16 cellular contexts compared by ENCODE assay signal in the genomic region with DNA sequence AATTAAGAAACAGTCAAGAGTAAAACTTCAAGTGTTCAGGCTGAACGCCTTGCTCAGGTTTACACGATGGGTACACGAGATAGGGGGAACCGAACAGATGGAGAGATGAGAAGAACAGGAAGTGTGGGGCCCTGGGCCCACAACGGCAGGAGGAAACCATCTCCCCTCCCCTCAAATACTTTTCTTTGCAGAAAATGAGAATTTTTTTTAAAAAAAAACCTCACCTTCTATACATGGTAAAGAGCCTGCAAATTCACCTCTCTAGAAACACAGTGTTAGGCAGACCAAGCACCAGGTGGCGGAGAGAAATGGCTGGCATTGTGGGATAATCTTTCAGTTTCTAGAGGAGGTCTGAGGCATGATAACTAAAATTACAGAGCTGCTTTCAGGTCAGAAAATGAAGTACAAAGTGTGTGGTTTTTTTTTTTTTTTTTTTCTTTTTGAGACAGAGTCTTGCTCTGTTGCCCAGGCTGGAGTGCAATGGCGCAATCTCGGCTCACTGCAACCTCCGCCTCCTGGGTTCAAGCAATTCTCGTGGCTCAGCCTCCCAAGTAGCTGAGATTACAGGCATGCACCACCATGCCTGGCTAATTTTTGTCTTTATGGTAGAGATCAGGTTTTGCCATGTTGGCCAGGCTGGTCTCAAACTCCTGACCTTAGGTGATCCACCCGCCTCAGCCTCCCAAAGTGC. TPM values are rescaled to one million over a fixed set of nuclear protein-coding genes. Genes with fewer than 3 reads are reported as not detected.
DNase-seq lines count a peak whose midpoint lies in the region; ATAC-seq and TF ChIP-seq lines count a peak whose summit lies in the region.
"Not testable (repeated sequence)": the region's sequence is repeated elsewhere in the genome, so short reads cannot be mapped to it uniquely, and the experiment has no call there.
"Had no signal": no experiment of that assay in that cellular context is flagged by ENCODE, and none has a peak within 500 bp of the region (broad histone marks: within the 10 kb centered on the region; RNA-seq: fewer than 3 reads in every experiment).

No MANE protein-coding gene starts in this region.

- H3K27me3 Mint-ChIP-seq in CD8-positive, alpha-beta memory T cell; T-helper 2 cell treated with Interferon-gamma antibody and Interleukin-4, amounts not matched to agents 5 μg/mL and 100 μg/mL, for 36 hours (ENCODE audit: low read depth); activated CD8-positive, alpha-beta T cell treated with anti-CD3 and anti-CD28 coated beads, Interleukin-2, amount 10 ng/mL, durations not matched to agents 7 days and 5 days (ENCODE audit: low read depth); activated naive CD4-positive, alpha-beta T cell treated with anti-CD3 and anti-CD28 coated beads, Interleukin-2, amount 10 ng/mL, durations not matched to agents 7 days and 5 days: not testable (repeated sequence)

- not testable (repeated sequence) for TF ChIP-seq CTCF in spleen (IDR thresholded peaks at IDR 0.05 in 8 of 11, conservative IDR thresholded peaks at IDR 0.05 in 3 of 11)

- not testable (repeated sequence) for H3K9me3 Mint-ChIP-seq in CD8-positive, alpha-beta memory T cell; T-helper 2 cell treated with Interferon-gamma antibody and Interleukin-4, amounts not matched to agents 5 μg/mL and 100 μg/mL, for 36 hours; activated CD8-positive, alpha-beta T cell treated with anti-CD3 and anti-CD28 coated beads, Interleukin-2, amount 10 ng/mL, durations not matched to agents 7 days and 5 days (ENCODE audit: insufficient read depth); activated naive CD4-positive, alpha-beta T cell treated with anti-CD3 and anti-CD28 coated beads, Interleukin-2, amount 10 ng/mL, durations not matched to agents 7 days and 5 days

- not testable (repeated sequence) for H3K27ac ChIP-seq in CD8-positive, alpha-beta memory T cell (ENCODE audit: low read depth, low read length)
- peak overlapping the region in 5 of 8 donors; percentile 2 to 63 (median 57) for H3K27ac ChIP-seq in spleen

- intact Hi-C loops in spleen (cut with DNase I; ENCODE audit: low total_unique reads): not testable (repeated sequence)

- H3K27ac Mint-ChIP-seq in CD8-positive, alpha-beta memory T cell: peak overlapping the region in 7 of 8 donors; percentile 41 to 97 (median 89)
- peak overlapping the region; percentile 60 for H3K27ac Mint-ChIP-seq in T-helper 2 cell treated with Interferon-gamma antibody and Interleukin-4, amounts not matched to agents 5 μg/mL and 100 μg/mL, for 36 hours
- peak overlapping the region; percentile 76 for H3K27ac Mint-ChIP-seq in activated CD8-positive, alpha-beta T cell treated with anti-CD3 and anti-CD28 coated beads, Interleukin-2, amount 10 ng/mL, durations not matched to agents 7 days and 5 days
- H3K27ac Mint-ChIP-seq in activated naive CD4-positive, alpha-beta T cell treated with anti-CD3 and anti-CD28 coated beads, Interleukin-2, amount 10 ng/mL, durations not matched to agents 7 days and 5 days: peak overlapping the region; percentile 82

- not testable (repeated sequence) for H3K27me3 ChIP-seq in CD8-positive, alpha-beta memory T cell (ENCODE audit: insufficient read depth, low read length, poor library complexity, severe bottlenecking); spleen (replicated peaks in 1 of 7)

- not testable (repeated sequence) for H3K9me3 ChIP-seq in CD8-positive, alpha-beta memory T cell (ENCODE audit: low read length); spleen

- peak overlapping the region; percentile 10 for H3K4me3 ChIP-seq in CD8-positive, alpha-beta memory T cell (ENCODE audit: low read length)
- not testable (repeated sequence) for H3K4me3 ChIP-seq in spleen

- TF ChIP-seq POLR2A in spleen (IDR thresholded peaks at IDR 0.05): not testable (repeated sequence)

- peak; percentile 70 for ATAC-seq in activated CD8-positive, alpha-beta T cell treated with anti-CD3 and anti-CD28 coated beads, Interleukin-2, amount 10 ng/mL, durations not matched to agents 7 days and 5 days

- H3K36me3 Mint-ChIP-seq in CD8-positive, alpha-beta memory T cell: peaks cover 14 to 91% (median 29%) of the 10 kb centered on the region in 3 donors
- H3K36me3 Mint-ChIP-seq in T-helper 2 cell treated with Interferon-gamma antibody and Interleukin-4, amounts not matched to agents 5 μg/mL and 100 μg/mL, for 36 hours (ENCODE audit: low read depth): peaks cover 87% of the 10 kb centered on the region
- H3K36me3 Mint-ChIP-seq in activated CD8-positive, alpha-beta T cell treated with anti-CD3 and anti-CD28 coated beads, Interleukin-2, amount 10 ng/mL, durations not matched to agents 7 days and 5 days (ENCODE audit: low read depth): peaks cover 94% of the 10 kb centered on the region
- peaks cover 75% of the 10 kb centered on the region for H3K36me3 Mint-ChIP-seq in activated naive CD4-positive, alpha-beta T cell treated with anti-CD3 and anti-CD28 coated beads, Interleukin-2, amount 10 ng/mL, durations not matched to agents 7 days and 5 days

- peaks cover 94% of the 10 kb centered on the region for H3K4me1 ChIP-seq in CD8-positive, alpha-beta memory T cell (ENCODE audit: insufficient read depth, low read length)
- peaks cover 25 to 100% (median 51%) of the 10 kb centered on the region in 6 donors for H3K4me1 ChIP-seq in spleen

- peak in 2 of 5 donors; percentile 33 to 72 for DNase-seq in CD8-positive, alpha-beta memory T cell
- peak; percentile 27 to 35 for DNase-seq in Kasumi-1 (lab: John Stamatoyannopoulos, UW)
- DNase-seq in T-helper 2 cell treated with Interferon-gamma antibody and Interleukin-4, amounts not matched to agents 5 μg/mL and 100 μg/mL, for 36 hours (ENCODE audit: low spot score); spleen: not testable (repeated sequence)
- peak; percentile 57 for DNase-seq in activated CD8-positive, alpha-beta T cell treated with anti-CD3 and anti-CD28 coated beads, Interleukin-2, amount 10 ng/mL, durations not matched to agents 7 days and 5 days
- peak; percentile 70 for DNase-seq in activated naive CD4-positive, alpha-beta T cell treated with anti-CD3 and anti-CD28 coated beads, Interleukin-2, amount 10 ng/mL, durations not matched to agents 7 days and 5 days
- DNase-seq in effector CD8-positive, alpha-beta T cell (lab: John Stamatoyannopoulos, UW): peak; percentile 23

- peak overlapping the region; percentile 60 to 83 (median 75) for H3K4me3 Mint-ChIP-seq in CD8-positive, alpha-beta memory T cell
- H3K4me3 Mint-ChIP-seq in T-helper 2 cell treated with Interferon-gamma antibody and Interleukin-4, amounts not matched to agents 5 μg/mL and 100 μg/mL, for 36 hours: peak overlapping the region; percentile 70
- peak overlapping the region; percentile 37 for H3K4me3 Mint-ChIP-seq in activated CD8-positive, alpha-beta T cell treated with anti-CD3 and anti-CD28 coated beads, Interleukin-2, amount 10 ng/mL, durations not matched to agents 7 days and 5 days
- H3K4me3 Mint-ChIP-seq in activated naive CD4-positive, alpha-beta T cell treated with anti-CD3 and anti-CD28 coated beads, Interleukin-2, amount 10 ng/mL, durations not matched to agents 7 days and 5 days: peak overlapping the region; percentile 21

- CTCF ChIA-PET in CD8-positive, alpha-beta memory T cell (lab: Charles Lee): interaction anchor here (0.9 to 1.8 kb wide), 4 partner anchors 9 to 73 kb away, joined by 3 to 5 read pairs (median 3); no protein-coding TSS in a partner anchor
- CTCF ChIA-PET in activated CD8-positive, alpha-beta T cell treated with anti-CD3 and anti-CD28 coated beads, Interleukin-2, amount 10 ng/mL, durations not matched to agents 7 days and 5 days (lab: Charles Lee): interaction anchor here (1.0 to 5.0 kb wide), 11 partner anchors 9 to 458 kb away, joined by 3 to 41 read pairs (median 4); no protein-coding TSS in a partner anchor
- CTCF ChIA-PET in activated naive CD4-positive, alpha-beta T cell treated with anti-CD3 and anti-CD28 coated beads, Interleukin-2, amount 10 ng/mL, durations not matched to agents 7 days and 5 days (lab: Charles Lee): interaction anchor here (0.8 to 2.1 kb wide), 3 partner anchors 9 to 19 kb away, joined by 4 to 7 read pairs (median 6); no protein-coding TSS in a partner anchor

- POLR2A ChIA-PET in CD8-positive, alpha-beta memory T cell (lab: Charles Lee): interaction anchor here (0.7 kb wide), 1 partner anchor 15 kb away, joined by 3 read pairs; no protein-coding TSS in a partner anchor
- POLR2A ChIA-PET in activated CD8-positive, alpha-beta T cell treated with anti-CD3 and anti-CD28 coated beads, Interleukin-2, amount 10 ng/mL, durations not matched to agents 7 days and 5 days (lab: Charles Lee): interaction anchor here (0.7 to 2.4 kb wide), 7 partner anchors 9 to 429 kb away, joined by 3 to 12 read pairs (median 4); no protein-coding TSS in a partner anchor

- whole genome bisulfite sequencing in spleen, 5 donors: 49 to 54% (median 52%) methylated on average over 11 of the region's 11 CpGs

- H3K36me3 ChIP-seq in CD8-positive, alpha-beta memory T cell (ENCODE audit: insufficient read depth, low read length): peaks cover 58% of the 10 kb centered on the region
- H3K36me3 ChIP-seq in spleen: peaks cover 0 to 14% (median 0%) of the 10 kb centered on the region in 6 donors

- H3K4me1 Mint-ChIP-seq in CD8-positive, alpha-beta memory T cell: peaks cover 78 to 94% (median 90%) of the 10 kb centered on the region in 3 donors
- H3K4me1 Mint-ChIP-seq in T-helper 2 cell treated with Interferon-gamma antibody and Interleukin-4, amounts not matched to agents 5 μg/mL and 100 μg/mL, for 36 hours (ENCODE audit: low read depth): peaks cover 79% of the 10 kb centered on the region
- H3K4me1 Mint-ChIP-seq in activated CD8-positive, alpha-beta T cell treated with anti-CD3 and anti-CD28 coated beads, Interleukin-2, amount 10 ng/mL, durations not matched to agents 7 days and 5 days (ENCODE audit: low read depth): peaks cover 100% of the 10 kb centered on the region
- H3K4me1 Mint-ChIP-seq in activated naive CD4-positive, alpha-beta T cell treated with anti-CD3 and anti-CD28 coated beads, Interleukin-2, amount 10 ng/mL, durations not matched to agents 7 days and 5 days: peaks cover 89% of the 10 kb centered on the region

RNA-seq across cellular contexts. Expression of a gene that starts 8.4 kb away (rescaled TPM):
- total RNA-seq in CD8-positive, alpha-beta memory T cell: 1 to 10 TPM; 1.4 to 2.0 TPM
- 3.0 TPM for polyA plus RNA-seq in CD8-positive, alpha-beta memory T cell
- 1 to 10 TPM; 8.6 to 8.7 TPM for total RNA-seq in activated CD8-positive, alpha-beta T cell treated with anti-CD3 and anti-CD28 coated beads, Interleukin-2, amount 10 ng/mL, durations not matched to agents 7 days and 5 days
- total RNA-seq in spleen: 1 to 10 TPM; 1.5 to 4.2 (median 2.7) TPM
- polyA plus RNA-seq in spleen: under 1 TPM; 0.29 to 0.45 (median 0.35) TPM
- total RNA-seq: esophagus muscularis mucosa, H9, HT1080, left lobe of liver, renal cortical epithelial cell, tibial nerve had no signal
- polyA plus RNA-seq: pancreas had no signal

RNA-seq across cellular contexts. Expression of a gene that starts 43.0 kb away (rescaled TPM):
- under 1 TPM; 0.33 to 0.51 TPM for total RNA-seq in CD8-positive, alpha-beta memory T cell
- 0.01 TPM for polyA plus RNA-seq in CD8-positive, alpha-beta memory T cell
- under 1 TPM; 0.03 to 0.11 TPM for total RNA-seq in activated CD8-positive, alpha-beta T cell treated with anti-CD3 and anti-CD28 coated beads, Interleukin-2, amount 10 ng/mL, durations not matched to agents 7 days and 5 days
- total RNA-seq in spleen: under 1 TPM in 6 of 7 donors, not detected in 1; 0.06 to 0.28 (median 0.18) TPM
- polyA plus RNA-seq in spleen: under 1 TPM in 2 of 3 donors, not detected in 1; 0.02 to 0.13 TPM
- total RNA-seq: SK-MEL-5 had no signal

RNA-seq across cellular contexts. Expression of a gene that starts 50.9 kb away (rescaled TPM):
- 10 to 100 TPM; 41.8 to 53.2 TPM for total RNA-seq in CD8-positive, alpha-beta memory T cell
- polyA plus RNA-seq in CD8-positive, alpha-beta memory T cell: 103 TPM
- 100 to 1,000 TPM; 235 to 239 TPM for total RNA-seq in activated CD8-positive, alpha-beta T cell treated with anti-CD3 and anti-CD28 coated beads, Interleukin-2, amount 10 ng/mL, durations not matched to agents 7 days and 5 days
- 10 to 100 TPM; 24.3 to 40.3 (median 33.2) TPM for total RNA-seq in spleen
- 1 to 10 TPM; 3.1 to 8.7 (median 7.6) TPM for polyA plus RNA-seq in spleen
- total RNA-seq: H9, renal cortical epithelial cell had no signal

RNA-seq across cellular contexts. Expression of a gene that starts 58.2 kb away (rescaled TPM):
- under 1 TPM; 0.16 to 0.35 TPM for total RNA-seq in CD8-positive, alpha-beta memory T cell
- polyA plus RNA-seq in CD8-positive, alpha-beta memory T cell: 0.16 TPM
- total RNA-seq in activated CD8-positive, alpha-beta T cell treated with anti-CD3 and anti-CD28 coated beads, Interleukin-2, amount 10 ng/mL, durations not matched to agents 7 days and 5 days: under 1 TPM in 1 of 2 experiments, not detected in 1; 0.11 TPM
- under 1 TPM in 2 of 7 donors, not detected in 5; 0.27 to 0.59 TPM for total RNA-seq in spleen
- under 1 TPM; 0.09 to 0.14 (median 0.10) TPM for polyA plus RNA-seq in spleen
- total RNA-seq: esophagus muscularis mucosa, H9, HT1080, left lobe of liver, pancreas, renal cortical epithelial cell had no signal
- polyA plus RNA-seq: adipose tissue had no signal

Comparison
In these comparisons a context has a peak if more than half of its experiments do, and no peak if none do; other contexts are left out.
1. H3K4me3 Mint-ChIP-seq: peak in every context shown above with its lines; median percentile 75 in CD8-positive, alpha-beta memory T cell; 70 in T-helper 2 cell treated with Interferon-gamma antibody and Interleukin-4, amounts not matched to agents 5 μg/mL and 100 μg/mL, for 36 hours; 37 in activated CD8-positive, alpha-beta T cell treated with anti-CD3 and anti-CD28 coated beads, Interleukin-2, amount 10 ng/mL, durations not matched to agents 7 days and 5 days; 21 in activated naive CD4-positive, alpha-beta T cell treated with anti-CD3 and anti-CD28 coated beads, Interleukin-2, amount 10 ng/mL, durations not matched to agents 7 days and 5 days.
2. RNA of a gene that starts 50.9 kb away (total RNA-seq): 235 to 239 TPM in activated CD8-positive, alpha-beta T cell treated with anti-CD3 and anti-CD28 coated beads, Interleukin-2, amount 10 ng/mL, durations not matched to agents 7 days and 5 days; 41.8 to 53.2 TPM in CD8-positive, alpha-beta memory T cell and 24.3 to 40.3 TPM in spleen; every median in the first group is over 4 times any median in the second.
3. Peak in every context shown above with its lines, with median percentiles within 50 percentile points of each other: H3K27ac Mint-ChIP-seq.